13 cellular contexts compared by ENCODE assay signal in the genomic region with DNA sequence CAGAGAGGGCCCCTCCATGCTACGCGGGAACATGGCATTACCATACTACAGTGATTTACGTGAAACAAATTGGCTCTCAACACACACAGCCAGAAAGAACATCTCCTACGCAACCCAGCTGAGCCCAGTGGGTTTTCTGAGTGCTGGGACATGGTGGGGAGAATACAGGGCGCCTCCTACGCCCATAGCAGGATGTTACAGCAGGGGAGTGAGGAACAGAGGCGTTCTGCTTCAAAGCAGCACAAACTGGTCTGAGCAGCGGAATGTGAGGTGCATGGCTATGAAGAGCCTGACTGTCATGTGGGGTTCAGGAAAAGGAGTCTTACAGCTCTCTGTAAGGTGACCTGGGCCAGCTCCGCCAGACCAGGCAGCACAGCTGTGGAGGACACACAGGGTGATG.
"Had no signal": no experiment of that assay in that cellular context is flagged by ENCODE, and none has a peak within 500 bp of the region (broad histone marks: within the 10 kb centered on the region; RNA-seq: fewer than 3 reads in every experiment).

No MANE protein-coding gene starts in this region.

- H3K4me1 Mint-ChIP-seq: activated CD4-positive, alpha-beta T cell treated with anti-CD3 and anti-CD28 coated beads for 36 hours; activated naive CD4-positive, alpha-beta T cell treated with anti-CD3 and anti-CD28 coated beads, Interleukin-2, amount 50 U/mL, for 24 hours; stimulated activated naive CD8-positive, alpha-beta T cell treated with anti-CD3 and anti-CD28 coated beads, Interleukin-15, amount 100 ng/mL, for 72 hours had no signal

- DNase-seq: activated CD4-positive, alpha-beta memory T cell treated with anti-CD3 and anti-CD28 coated beads for 36 hours; activated CD4-positive, alpha-beta T cell treated with anti-CD3 and anti-CD28 coated beads for 36 hours; activated effector memory CD4-positive, alpha-beta T cell treated with anti-CD3 and anti-CD28 coated beads, Interleukin-2, amount 50 U/mL, for 16 hours; activated T-cell treated with anti-CD3 and anti-CD28 coated beads, Interleukin-2, amount 50 U/mL, for 4 hours; stimulated activated naive CD8-positive, alpha-beta T cell treated with anti-CD3 and anti-CD28 coated beads, Interleukin-15, amount 100 ng/mL, for 72 hours; T-helper 17 cell; WERI-Rb-1 had no signal

- H3K36me3 Mint-ChIP-seq: activated CD4-positive, alpha-beta memory T cell treated with anti-CD3 and anti-CD28 coated beads for 36 hours; activated naive CD4-positive, alpha-beta T cell treated with anti-CD3 and anti-CD28 coated beads, Interleukin-2, amount 50 U/mL, for 24 hours had no signal

- H3K27ac Mint-ChIP-seq: activated CD4-positive, alpha-beta memory T cell treated with anti-CD3 and anti-CD28 coated beads for 36 hours; activated CD4-positive, alpha-beta T cell treated with anti-CD3 and anti-CD28 coated beads for 36 hours; activated naive CD4-positive, alpha-beta T cell treated with anti-CD3 and anti-CD28 coated beads, Interleukin-2, amount 50 U/mL, for 24 hours; stimulated activated naive CD8-positive, alpha-beta T cell treated with anti-CD3 and anti-CD28 coated beads, Interleukin-15, amount 100 ng/mL, for 72 hours; T-helper 17 cell; type B pancreatic cell had no signal

- H3K9me3 ChIP-seq: adrenal gland had no signal

- H3K9me3 Mint-ChIP-seq: activated CD4-positive, alpha-beta memory T cell treated with anti-CD3 and anti-CD28 coated beads for 36 hours; activated naive CD4-positive, alpha-beta T cell treated with anti-CD3 and anti-CD28 coated beads, Interleukin-2, amount 50 U/mL, for 24 hours; activated T-cell treated with anti-CD3 and anti-CD28 coated beads, Interleukin-2, amount 50 U/mL, for 4 hours; stimulated activated naive CD8-positive, alpha-beta T cell treated with anti-CD3 and anti-CD28 coated beads, Interleukin-15, amount 100 ng/mL, for 72 hours; type B pancreatic cell had no signal

- ATAC-seq: activated CD4-positive, alpha-beta T cell treated with anti-CD3 and anti-CD28 coated beads for 36 hours; activated T-cell treated with anti-CD3 and anti-CD28 coated beads, Interleukin-2, amount 50 U/mL, for 4 hours; sciatic nerve; stimulated activated naive CD8-positive, alpha-beta T cell treated with anti-CD3 and anti-CD28 coated beads, Interleukin-15, amount 100 ng/mL, for 72 hours; T-helper 17 cell had no signal

- H3K4me3 Mint-ChIP-seq: activated CD4-positive, alpha-beta memory T cell treated with anti-CD3 and anti-CD28 coated beads for 36 hours; activated CD4-positive, alpha-beta T cell treated with anti-CD3 and anti-CD28 coated beads for 36 hours; activated naive CD4-positive, alpha-beta T cell treated with anti-CD3 and anti-CD28 coated beads, Interleukin-2, amount 50 U/mL, for 24 hours; activated T-cell treated with anti-CD3 and anti-CD28 coated beads, Interleukin-2, amount 50 U/mL, for 4 hours; stimulated activated naive CD8-positive, alpha-beta T cell treated with anti-CD3 and anti-CD28 coated beads, Interleukin-15, amount 100 ng/mL, for 72 hours; T-helper 17 cell; type B pancreatic cell had no signal

- H3K27me3 ChIP-seq: adrenal gland, cardiac muscle cell, dorsolateral prefrontal cortex had no signal

- H3K36me3 ChIP-seq: adrenal gland, cardiac muscle cell, WERI-Rb-1 had no signal

- H3K27me3 Mint-ChIP-seq: activated CD4-positive, alpha-beta memory T cell treated with anti-CD3 and anti-CD28 coated beads for 36 hours; activated CD4-positive, alpha-beta T cell treated with anti-CD3 and anti-CD28 coated beads for 36 hours; activated naive CD4-positive, alpha-beta T cell treated with anti-CD3 and anti-CD28 coated beads, Interleukin-2, amount 50 U/mL, for 24 hours; stimulated activated naive CD8-positive, alpha-beta T cell treated with anti-CD3 and anti-CD28 coated beads, Interleukin-15, amount 100 ng/mL, for 72 hours had no signal

- H3K4me3 ChIP-seq: adrenal gland, cardiac muscle cell, dorsolateral prefrontal cortex had no signal

- H3K27ac ChIP-seq: adrenal gland, cardiac muscle cell, WERI-Rb-1 had no signal
